ENCODE assay signal across 1 cellular context in the genomic region with DNA sequence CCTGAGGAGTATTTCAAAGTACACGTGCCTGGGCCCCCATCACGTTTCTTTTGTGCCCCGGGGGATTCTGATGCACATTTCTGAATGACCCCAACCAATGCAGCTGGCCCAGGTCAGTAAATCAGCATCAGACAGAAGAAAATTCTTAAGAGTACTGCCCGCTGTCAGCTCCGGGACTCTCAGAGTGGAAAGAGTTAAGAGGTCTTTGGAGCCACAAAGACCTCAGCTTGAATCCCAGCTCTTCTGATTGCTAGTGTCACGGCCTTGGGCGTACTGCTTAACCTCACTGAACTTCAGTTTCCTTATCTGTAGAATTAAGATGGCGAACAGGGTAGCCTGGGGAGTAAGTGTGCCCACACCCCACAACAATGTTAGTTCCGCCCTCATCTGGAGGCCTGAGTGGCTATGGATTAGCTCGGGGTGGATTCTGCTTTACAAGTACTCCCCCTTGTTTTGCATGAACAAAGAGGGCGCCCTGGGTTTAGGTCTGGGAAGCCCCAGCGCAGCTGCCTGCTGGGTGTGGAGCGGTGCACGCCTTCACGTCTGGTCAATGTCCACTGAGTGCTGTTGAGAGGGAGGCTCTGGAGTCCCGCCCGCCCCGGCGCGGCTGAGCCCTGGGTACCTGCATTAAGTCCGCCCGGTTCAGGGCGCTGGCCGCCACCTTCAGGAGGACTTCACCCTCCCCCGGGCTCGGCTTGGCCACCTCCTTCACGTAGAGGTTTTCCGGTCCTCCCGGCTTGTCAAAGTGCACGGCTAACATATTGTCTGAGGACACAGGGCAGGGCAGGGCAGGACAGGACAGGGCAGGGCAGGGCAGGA.
TF ChIP-seq lines count a peak whose summit lies in the region.

No MANE protein-coding gene starts in this region.

TF ChIP-seq in K562, 482 proteins besides CTCF, POLR2A, EP300 and RAD21 (continued from another document and continues in another):
- TF ChIP-seq, protein P1, sequence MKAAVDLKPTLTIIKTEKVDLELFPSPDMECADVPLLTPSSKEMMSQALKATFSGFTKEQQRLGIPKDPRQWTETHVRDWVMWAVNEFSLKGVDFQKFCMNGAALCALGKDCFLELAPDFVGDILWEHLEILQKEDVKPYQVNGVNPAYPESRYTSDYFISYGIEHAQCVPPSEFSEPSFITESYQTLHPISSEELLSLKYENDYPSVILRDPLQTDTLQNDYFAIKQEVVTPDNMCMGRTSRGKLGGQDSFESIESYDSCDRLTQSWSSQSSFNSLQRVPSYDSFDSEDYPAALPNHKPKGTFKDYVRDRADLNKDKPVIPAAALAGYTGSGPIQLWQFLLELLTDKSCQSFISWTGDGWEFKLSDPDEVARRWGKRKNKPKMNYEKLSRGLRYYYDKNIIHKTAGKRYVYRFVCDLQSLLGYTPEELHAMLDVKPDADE (conservative IDR thresholded peaks at IDR 0.05; ENCODE audit: control insufficient read depth, low read depth, low read length): peak; percentile 48; the same call in 1 of the 2 replicates
- TF ChIP-seq, protein P2, sequence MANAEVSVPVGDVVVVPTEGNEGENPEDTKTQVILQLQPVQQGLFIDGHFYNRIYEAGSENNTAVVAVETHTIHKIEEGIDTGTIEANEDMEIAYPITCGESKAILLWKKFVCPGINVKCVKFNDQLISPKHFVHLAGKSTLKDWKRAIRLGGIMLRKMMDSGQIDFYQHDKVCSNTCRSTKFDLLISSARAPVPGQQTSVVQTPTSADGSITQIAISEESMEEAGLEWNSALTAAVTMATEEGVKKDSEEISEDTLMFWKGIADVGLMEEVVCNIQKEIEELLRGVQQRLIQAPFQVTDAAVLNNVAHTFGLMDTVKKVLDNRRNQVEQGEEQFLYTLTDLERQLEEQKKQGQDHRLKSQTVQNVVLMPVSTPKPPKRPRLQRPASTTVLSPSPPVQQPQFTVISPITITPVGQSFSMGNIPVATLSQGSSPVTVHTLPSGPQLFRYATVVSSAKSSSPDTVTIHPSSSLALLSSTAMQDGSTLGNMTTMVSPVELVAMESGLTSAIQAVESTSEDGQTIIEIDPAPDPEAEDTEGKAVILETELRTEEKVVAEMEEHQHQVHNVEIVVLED (CRISPR knock-in tag; IDR thresholded peaks at IDR 0.05): no peak
- TF ChIP-seq HDAC1 (IDR thresholded peaks at IDR 0.05) (no peak; a peak in 1 of 4 replicates), ETV1 (tag; conservative IDR thresholded peaks at IDR 0.05; ENCODE audit: low read depth) (peak; percentile 17; the same call in 1 of the 2 replicates), STAT5A (IDR thresholded peaks at IDR 0.05; ENCODE audit: borderline replicate concordance, low read length) (no peak), MBD2 (IDR thresholded peaks at IDR 0.05; ENCODE audit: borderline replicate concordance, low read depth) (peak; percentile 43; the same call in 1 of the 2 replicates), FOXA3 (CRISPR knock-in tag; conservative IDR thresholded peaks at IDR 0.05 in 1 of 2, IDR thresholded peaks at IDR 0.05 in 1 of 2) (0 out of 4 replicates have a peak, but pooled peaks of 1 of the 2 experiments have one; percentile 25), NFE2L1 (tag; IDR thresholded peaks at IDR 0.05; ENCODE audit: borderline replicate concordance, low read depth) (no peak), SPI1 (IDR thresholded peaks at IDR 0.05; ENCODE audit: borderline replicate concordance, low read depth, low read length) (peak; percentile 38; the same call in 1 of the 2 replicates), KAT8 (IDR thresholded peaks at IDR 0.05; ENCODE audit: low read depth) (no peak), NR2C2 (CRISPR knock-in tag; IDR thresholded peaks at IDR 0.05) (no peak), NR2C2 (tag; IDR thresholded peaks at IDR 0.05) (peak; percentile 66), HNRNPUL1 (IDR thresholded peaks at IDR 0.05; ENCODE audit: low read length) (no peak), NR2C1 (IDR thresholded peaks at IDR 0.05) (no peak), NR2C1 (tag; IDR thresholded peaks at IDR 0.05) (0 out of 2 replicates have a peak, but pooled peaks have one; percentile 14), KDM5B (IDR thresholded peaks at IDR 0.05; ENCODE audit: insufficient replicate concordance, low read depth, low read length) (peak; percentile 16), FOXK1 (CRISPR knock-in tag; IDR thresholded peaks at IDR 0.05; ENCODE audit: borderline replicate concordance) (peak; percentile 76; the same call in 1 of the 2 replicates), ZNF830 (CRISPR knock-in tag; IDR thresholded peaks at IDR 0.05) (no peak), SMARCA4 (IDR thresholded peaks at IDR 0.05) (peak; percentile 26; the same call in 1 of the 2 replicates), BRD9 (IDR thresholded peaks at IDR 0.05; ENCODE audit: low read depth, partially characterized antibody) (no peak), MAZ (CRISPR knock-in tag; conservative IDR thresholded peaks at IDR 0.05 in 1 of 2, IDR thresholded peaks at IDR 0.05 in 1 of 2) (no peak; a peak in 1 of 4 replicates), GATA2 (CRISPR knock-in tag; IDR thresholded peaks at IDR 0.05) (peak; percentile 29; the same call in 1 of the 2 replicates), ZNF274 (IDR thresholded peaks at IDR 0.05; ENCODE audit: borderline replicate concordance, low read depth, low read length) (no peak), KAT7 (CRISPR knock-in tag; IDR thresholded peaks at IDR 0.05; ENCODE audit: borderline replicate concordance) (peak; percentile 99), KHSRP (IDR thresholded peaks at IDR 0.05) (no peak), DPF2 (IDR thresholded peaks at IDR 0.05) (peak; percentile 49; the same call in 1 of the 2 replicates), FOXP1 (CRISPR knock-in tag; IDR thresholded peaks at IDR 0.05) (peak; percentile 51; the same call in 1 of the 2 replicates), ELF1 (tag; IDR thresholded peaks at IDR 0.05) (peak; percentile 37; the same call in 1 of the 2 replicates), E2F3 (CRISPR knock-in tag; IDR thresholded peaks at IDR 0.05) (no peak), SIX5 (IDR thresholded peaks at IDR 0.05; ENCODE audit: borderline replicate concordance in 1 of 2, insufficient read depth in 1 of 2, low read depth in 1 of 2, low read length in 2 of 2) (no peak), SNIP1 (IDR thresholded peaks at IDR 0.05; ENCODE audit: low read depth) (no peak), MYNN (IDR thresholded peaks at IDR 0.05) (0 out of 2 replicates have a peak, but pooled peaks have one; percentile 50), MYNN (CRISPR knock-in tag; IDR thresholded peaks at IDR 0.05) (no peak), NFYB (IDR thresholded peaks at IDR 0.05; ENCODE audit: extremely low read depth, insufficient read length) (no peak), NFRKB (IDR thresholded peaks at IDR 0.05; ENCODE audit: low read depth) (peak; percentile 50; the same call in 1 of the 2 replicates), POLR2AphosphoS2 (IDR thresholded peaks at IDR 0.05; ENCODE audit: low read length) (peak; percentile 24; the same call in 1 of the 2 replicates), SREBF1 (IDR thresholded peaks at IDR 0.05; ENCODE audit: borderline replicate concordance, low read depth, low read length) (no peak), SMAD4 (CRISPR knock-in tag; conservative IDR thresholded peaks at IDR 0.05) (no peak)
- TF ChIP-seq, protein P3, sequence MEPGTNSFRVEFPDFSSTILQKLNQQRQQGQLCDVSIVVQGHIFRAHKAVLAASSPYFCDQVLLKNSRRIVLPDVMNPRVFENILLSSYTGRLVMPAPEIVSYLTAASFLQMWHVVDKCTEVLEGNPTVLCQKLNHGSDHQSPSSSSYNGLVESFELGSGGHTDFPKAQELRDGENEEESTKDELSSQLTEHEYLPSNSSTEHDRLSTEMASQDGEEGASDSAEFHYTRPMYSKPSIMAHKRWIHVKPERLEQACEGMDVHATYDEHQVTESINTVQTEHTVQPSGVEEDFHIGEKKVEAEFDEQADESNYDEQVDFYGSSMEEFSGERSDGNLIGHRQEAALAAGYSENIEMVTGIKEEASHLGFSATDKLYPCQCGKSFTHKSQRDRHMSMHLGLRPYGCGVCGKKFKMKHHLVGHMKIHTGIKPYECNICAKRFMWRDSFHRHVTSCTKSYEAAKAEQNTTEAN (CRISPR knock-in tag; IDR thresholded peaks at IDR 0.05): peak; percentile 75; the same call in 1 of the 2 replicates
- TF ChIP-seq, protein P4, sequence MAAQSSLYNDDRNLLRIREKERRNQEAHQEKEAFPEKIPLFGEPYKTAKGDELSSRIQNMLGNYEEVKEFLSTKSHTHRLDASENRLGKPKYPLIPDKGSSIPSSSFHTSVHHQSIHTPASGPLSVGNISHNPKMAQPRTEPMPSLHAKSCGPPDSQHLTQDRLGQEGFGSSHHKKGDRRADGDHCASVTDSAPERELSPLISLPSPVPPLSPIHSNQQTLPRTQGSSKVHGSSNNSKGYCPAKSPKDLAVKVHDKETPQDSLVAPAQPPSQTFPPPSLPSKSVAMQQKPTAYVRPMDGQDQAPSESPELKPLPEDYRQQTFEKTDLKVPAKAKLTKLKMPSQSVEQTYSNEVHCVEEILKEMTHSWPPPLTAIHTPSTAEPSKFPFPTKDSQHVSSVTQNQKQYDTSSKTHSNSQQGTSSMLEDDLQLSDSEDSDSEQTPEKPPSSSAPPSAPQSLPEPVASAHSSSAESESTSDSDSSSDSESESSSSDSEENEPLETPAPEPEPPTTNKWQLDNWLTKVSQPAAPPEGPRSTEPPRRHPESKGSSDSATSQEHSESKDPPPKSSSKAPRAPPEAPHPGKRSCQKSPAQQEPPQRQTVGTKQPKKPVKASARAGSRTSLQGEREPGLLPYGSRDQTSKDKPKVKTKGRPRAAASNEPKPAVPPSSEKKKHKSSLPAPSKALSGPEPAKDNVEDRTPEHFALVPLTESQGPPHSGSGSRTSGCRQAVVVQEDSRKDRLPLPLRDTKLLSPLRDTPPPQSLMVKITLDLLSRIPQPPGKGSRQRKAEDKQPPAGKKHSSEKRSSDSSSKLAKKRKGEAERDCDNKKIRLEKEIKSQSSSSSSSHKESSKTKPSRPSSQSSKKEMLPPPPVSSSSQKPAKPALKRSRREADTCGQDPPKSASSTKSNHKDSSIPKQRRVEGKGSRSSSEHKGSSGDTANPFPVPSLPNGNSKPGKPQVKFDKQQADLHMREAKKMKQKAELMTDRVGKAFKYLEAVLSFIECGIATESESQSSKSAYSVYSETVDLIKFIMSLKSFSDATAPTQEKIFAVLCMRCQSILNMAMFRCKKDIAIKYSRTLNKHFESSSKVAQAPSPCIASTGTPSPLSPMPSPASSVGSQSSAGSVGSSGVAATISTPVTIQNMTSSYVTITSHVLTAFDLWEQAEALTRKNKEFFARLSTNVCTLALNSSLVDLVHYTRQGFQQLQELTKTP (IDR thresholded peaks at IDR 0.05; ENCODE audit: low read depth in 1 of 2, partially characterized antibody in 2 of 2): no peak
- TF ChIP-seq, protein P5, sequence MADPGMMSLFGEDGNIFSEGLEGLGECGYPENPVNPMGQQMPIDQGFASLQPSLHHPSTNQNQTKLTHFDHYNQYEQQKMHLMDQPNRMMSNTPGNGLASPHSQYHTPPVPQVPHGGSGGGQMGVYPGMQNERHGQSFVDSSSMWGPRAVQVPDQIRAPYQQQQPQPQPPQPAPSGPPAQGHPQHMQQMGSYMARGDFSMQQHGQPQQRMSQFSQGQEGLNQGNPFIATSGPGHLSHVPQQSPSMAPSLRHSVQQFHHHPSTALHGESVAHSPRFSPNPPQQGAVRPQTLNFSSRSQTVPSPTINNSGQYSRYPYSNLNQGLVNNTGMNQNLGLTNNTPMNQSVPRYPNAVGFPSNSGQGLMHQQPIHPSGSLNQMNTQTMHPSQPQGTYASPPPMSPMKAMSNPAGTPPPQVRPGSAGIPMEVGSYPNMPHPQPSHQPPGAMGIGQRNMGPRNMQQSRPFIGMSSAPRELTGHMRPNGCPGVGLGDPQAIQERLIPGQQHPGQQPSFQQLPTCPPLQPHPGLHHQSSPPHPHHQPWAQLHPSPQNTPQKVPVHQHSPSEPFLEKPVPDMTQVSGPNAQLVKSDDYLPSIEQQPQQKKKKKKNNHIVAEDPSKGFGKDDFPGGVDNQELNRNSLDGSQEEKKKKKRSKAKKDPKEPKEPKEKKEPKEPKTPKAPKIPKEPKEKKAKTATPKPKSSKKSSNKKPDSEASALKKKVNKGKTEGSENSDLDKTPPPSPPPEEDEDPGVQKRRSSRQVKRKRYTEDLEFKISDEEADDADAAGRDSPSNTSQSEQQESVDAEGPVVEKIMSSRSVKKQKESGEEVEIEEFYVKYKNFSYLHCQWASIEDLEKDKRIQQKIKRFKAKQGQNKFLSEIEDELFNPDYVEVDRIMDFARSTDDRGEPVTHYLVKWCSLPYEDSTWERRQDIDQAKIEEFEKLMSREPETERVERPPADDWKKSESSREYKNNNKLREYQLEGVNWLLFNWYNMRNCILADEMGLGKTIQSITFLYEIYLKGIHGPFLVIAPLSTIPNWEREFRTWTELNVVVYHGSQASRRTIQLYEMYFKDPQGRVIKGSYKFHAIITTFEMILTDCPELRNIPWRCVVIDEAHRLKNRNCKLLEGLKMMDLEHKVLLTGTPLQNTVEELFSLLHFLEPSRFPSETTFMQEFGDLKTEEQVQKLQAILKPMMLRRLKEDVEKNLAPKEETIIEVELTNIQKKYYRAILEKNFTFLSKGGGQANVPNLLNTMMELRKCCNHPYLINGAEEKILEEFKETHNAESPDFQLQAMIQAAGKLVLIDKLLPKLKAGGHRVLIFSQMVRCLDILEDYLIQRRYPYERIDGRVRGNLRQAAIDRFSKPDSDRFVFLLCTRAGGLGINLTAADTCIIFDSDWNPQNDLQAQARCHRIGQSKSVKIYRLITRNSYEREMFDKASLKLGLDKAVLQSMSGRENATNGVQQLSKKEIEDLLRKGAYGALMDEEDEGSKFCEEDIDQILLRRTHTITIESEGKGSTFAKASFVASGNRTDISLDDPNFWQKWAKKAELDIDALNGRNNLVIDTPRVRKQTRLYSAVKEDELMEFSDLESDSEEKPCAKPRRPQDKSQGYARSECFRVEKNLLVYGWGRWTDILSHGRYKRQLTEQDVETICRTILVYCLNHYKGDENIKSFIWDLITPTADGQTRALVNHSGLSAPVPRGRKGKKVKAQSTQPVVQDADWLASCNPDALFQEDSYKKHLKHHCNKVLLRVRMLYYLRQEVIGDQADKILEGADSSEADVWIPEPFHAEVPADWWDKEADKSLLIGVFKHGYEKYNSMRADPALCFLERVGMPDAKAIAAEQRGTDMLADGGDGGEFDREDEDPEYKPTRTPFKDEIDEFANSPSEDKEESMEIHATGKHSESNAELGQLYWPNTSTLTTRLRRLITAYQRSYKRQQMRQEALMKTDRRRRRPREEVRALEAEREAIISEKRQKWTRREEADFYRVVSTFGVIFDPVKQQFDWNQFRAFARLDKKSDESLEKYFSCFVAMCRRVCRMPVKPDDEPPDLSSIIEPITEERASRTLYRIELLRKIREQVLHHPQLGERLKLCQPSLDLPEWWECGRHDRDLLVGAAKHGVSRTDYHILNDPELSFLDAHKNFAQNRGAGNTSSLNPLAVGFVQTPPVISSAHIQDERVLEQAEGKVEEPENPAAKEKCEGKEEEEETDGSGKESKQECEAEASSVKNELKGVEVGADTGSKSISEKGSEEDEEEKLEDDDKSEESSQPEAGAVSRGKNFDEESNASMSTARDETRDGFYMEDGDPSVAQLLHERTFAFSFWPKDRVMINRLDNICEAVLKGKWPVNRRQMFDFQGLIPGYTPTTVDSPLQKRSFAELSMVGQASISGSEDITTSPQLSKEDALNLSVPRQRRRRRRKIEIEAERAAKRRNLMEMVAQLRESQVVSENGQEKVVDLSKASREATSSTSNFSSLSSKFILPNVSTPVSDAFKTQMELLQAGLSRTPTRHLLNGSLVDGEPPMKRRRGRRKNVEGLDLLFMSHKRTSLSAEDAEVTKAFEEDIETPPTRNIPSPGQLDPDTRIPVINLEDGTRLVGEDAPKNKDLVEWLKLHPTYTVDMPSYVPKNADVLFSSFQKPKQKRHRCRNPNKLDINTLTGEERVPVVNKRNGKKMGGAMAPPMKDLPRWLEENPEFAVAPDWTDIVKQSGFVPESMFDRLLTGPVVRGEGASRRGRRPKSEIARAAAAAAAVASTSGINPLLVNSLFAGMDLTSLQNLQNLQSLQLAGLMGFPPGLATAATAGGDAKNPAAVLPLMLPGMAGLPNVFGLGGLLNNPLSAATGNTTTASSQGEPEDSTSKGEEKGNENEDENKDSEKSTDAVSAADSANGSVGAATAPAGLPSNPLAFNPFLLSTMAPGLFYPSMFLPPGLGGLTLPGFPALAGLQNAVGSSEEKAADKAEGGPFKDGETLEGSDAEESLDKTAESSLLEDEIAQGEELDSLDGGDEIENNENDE (IDR thresholded peaks at IDR 0.05; ENCODE audit: low read depth, low read length): peak; percentile 17
